In the genomic region with DNA sequence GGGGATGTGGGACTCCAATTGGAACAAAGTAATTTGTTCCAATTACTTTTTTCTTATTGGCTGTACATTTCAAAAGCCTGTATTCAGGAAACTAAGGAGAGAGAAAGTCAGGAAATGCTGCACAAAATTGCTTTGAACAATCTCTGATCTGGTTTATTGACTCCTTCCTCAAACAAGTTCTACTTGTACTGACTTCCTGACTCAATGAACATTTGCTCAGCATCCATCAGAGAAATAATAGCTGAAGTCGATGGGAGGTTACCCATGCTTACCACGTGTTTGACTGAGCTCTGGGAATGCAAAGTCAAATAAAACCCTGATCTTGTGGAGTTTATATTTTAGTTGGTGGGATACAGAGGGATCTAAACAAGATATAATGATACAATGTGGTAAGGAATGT, we compare ENCODE assay signal across 16 cellular contexts. TPM values are rescaled to one million over a fixed set of nuclear protein-coding genes. Genes with fewer than 3 reads are reported as not detected.
A peak's percentile ranks its signal among the peaks of the same experiment; 100 is the strongest.
DNase-seq lines count a peak whose midpoint lies in the region; ATAC-seq lines count a peak whose summit lies in the region.
"Had no signal": no experiment of that assay in that cellular context is flagged by ENCODE, and none has a peak within 500 bp of the region (broad histone marks: within the 10 kb centered on the region; RNA-seq: fewer than 3 reads in every experiment).

No MANE protein-coding gene starts in this region.

- H3K4me1 Mint-ChIP-seq in activated naive CD4-positive, alpha-beta T cell treated with anti-CD3 and anti-CD28 coated beads, Interleukin-2, amount 50 U/mL, for 24 hours: peaks cover 19% of the 10 kb centered on the region
- H3K4me1 Mint-ChIP-seq in T-helper 17 cell: peaks cover 17% of the 10 kb centered on the region
- peaks cover 14% of the 10 kb centered on the region for H3K4me1 Mint-ChIP-seq in stimulated activated effector memory CD8-positive, alpha-beta T cell treated with anti-CD3 and anti-CD28 coated beads, Interleukin-12 subunit alpha, Interleukin-12 subunit beta, amount 100 ng/mL, for 72 hours

- H3K4me3 Mint-ChIP-seq in activated naive CD4-positive, alpha-beta T cell treated with anti-CD3 and anti-CD28 coated beads, Interleukin-2, amount 50 U/mL, for 24 hours: peak overlapping the region; percentile 23
- peak overlapping the region; percentile 25 for H3K4me3 Mint-ChIP-seq in T-helper 17 cell
- no peak overlapping the region for H3K4me3 Mint-ChIP-seq in stimulated activated effector memory CD8-positive, alpha-beta T cell treated with anti-CD3 and anti-CD28 coated beads, Interleukin-12 subunit alpha, Interleukin-12 subunit beta, amount 100 ng/mL, for 72 hours

- no peak for ATAC-seq in T-helper 17 cell
- peak; percentile 80 for ATAC-seq in esophagus mucosa
- no peak for ATAC-seq in stimulated activated effector memory CD8-positive, alpha-beta T cell treated with anti-CD3 and anti-CD28 coated beads, Interleukin-12 subunit alpha, Interleukin-12 subunit beta, amount 100 ng/mL, for 72 hours

- no peaks in the 10 kb centered on the region for H3K9me3 ChIP-seq in T-helper 17 cell (ENCODE audit: control insufficient read depth, low read length, poor library complexity, severe bottlenecking)
- H3K9me3 ChIP-seq: HAP-1 had no signal

- H3K36me3 Mint-ChIP-seq in activated naive CD4-positive, alpha-beta T cell treated with anti-CD3 and anti-CD28 coated beads, Interleukin-2, amount 50 U/mL, for 24 hours: peaks cover 1% of the 10 kb centered on the region
- H3K36me3 Mint-ChIP-seq in T-helper 17 cell (ENCODE audit: low read depth): peaks cover 5% of the 10 kb centered on the region
- peaks cover 4% of the 10 kb centered on the region for H3K36me3 Mint-ChIP-seq in stimulated activated effector memory CD8-positive, alpha-beta T cell treated with anti-CD3 and anti-CD28 coated beads, Interleukin-12 subunit alpha, Interleukin-12 subunit beta, amount 100 ng/mL, for 72 hours

- peaks cover 9% of the 10 kb centered on the region for H3K9me3 Mint-ChIP-seq in activated naive CD4-positive, alpha-beta T cell treated with anti-CD3 and anti-CD28 coated beads, Interleukin-2, amount 50 U/mL, for 24 hours
- peaks cover 4% of the 10 kb centered on the region for H3K9me3 Mint-ChIP-seq in stimulated activated effector memory CD8-positive, alpha-beta T cell treated with anti-CD3 and anti-CD28 coated beads, Interleukin-12 subunit alpha, Interleukin-12 subunit beta, amount 100 ng/mL, for 72 hours

- H3K27ac Mint-ChIP-seq in activated naive CD4-positive, alpha-beta T cell treated with anti-CD3 and anti-CD28 coated beads, Interleukin-2, amount 50 U/mL, for 24 hours: no peak overlapping the region
- no peak overlapping the region for H3K27ac Mint-ChIP-seq in T-helper 17 cell
- H3K27ac Mint-ChIP-seq in stimulated activated effector memory CD8-positive, alpha-beta T cell treated with anti-CD3 and anti-CD28 coated beads, Interleukin-12 subunit alpha, Interleukin-12 subunit beta, amount 100 ng/mL, for 72 hours: peak overlapping the region; percentile 70

- DNase-seq in activated naive CD4-positive, alpha-beta T cell treated with anti-CD3 and anti-CD28 coated beads, Interleukin-2, amount 50 U/mL, for 16 hours: no peak
- DNase-seq in T-helper 17 cell: no peak
- DNase-seq in stimulated activated effector memory CD8-positive, alpha-beta T cell treated with anti-CD3 and anti-CD28 coated beads, Interleukin-12 subunit alpha, Interleukin-12 subunit beta, amount 100 ng/mL, for 72 hours (ENCODE audit: low spot score in 2 of 2): no peak
- DNase-seq in AG20443 (ENCODE audit: low spot score): no peak
- no peak for DNase-seq in NCI-H1092 (lab: John Stamatoyannopoulos, UW)
- DNase-seq in globus pallidus (ENCODE audit: low spot score): no peak
- DNase-seq: DMS79, NCI-H1436, NCI-H2029 treated with DMSO at 0.1 percent for 48 hours, NCI-H2171 treated with DMSO at 0.1 percent for 48 hours, NCI-H446 treated with DMSO at 0.1 percent for 48 hours, NCI-H748 treated with DMSO at 0.1 percent for 48 hours, OCI-M1 had no signal

- peaks cover 3% of the 10 kb centered on the region for H3K27me3 Mint-ChIP-seq in activated naive CD4-positive, alpha-beta T cell treated with anti-CD3 and anti-CD28 coated beads, Interleukin-2, amount 50 U/mL, for 24 hours
- H3K27me3 Mint-ChIP-seq in T-helper 17 cell: peaks cover 17% of the 10 kb centered on the region

RNA-seq across cellular contexts. Expression of a gene that starts 15.4 kb away (rescaled TPM):
- total RNA-seq in T-helper 17 cell (10 to 100 TPM; 33.2 to 41.3 TPM), esophagus mucosa (49.7 TPM)
